In genomic region chr21:44089001-44089911, GRCh38 we compare ENCODE assay signal across 9 cellular contexts. TPM values are rescaled to one million over a fixed set of nuclear protein-coding genes. Genes with fewer than 3 reads are reported as not detected.
DNase-seq lines count a peak whose midpoint lies in the region; ATAC-seq and TF ChIP-seq lines count a peak whose summit lies in the region.
"Had no signal": no experiment of that assay in that cellular context is flagged by ENCODE, and none has a peak within 500 bp of the region (broad histone marks: within the 10 kb centered on the region; RNA-seq: fewer than 3 reads in every experiment).

No MANE protein-coding gene starts in this region.

- H3K4me1 ChIP-seq in transverse colon: peaks cover 7 to 77% (median 52%) of the 10 kb centered on the region in 4 donors

- intact Hi-C loops in transverse colon (cut with DNase I; ENCODE audit: low total_unique reads) (no loop called here), Right ventricle myocardium superior (cut with DNase I) (no loop called here)

- H3K4me3 Mint-ChIP-seq in activated CD4-positive, alpha-beta T cell treated with anti-CD3 and anti-CD28 coated beads, Interleukin-2, amount 10 ng/mL, durations not matched to agents 7 days and 5 days: peak overlapping the region; percentile 0

- peaks cover 77% of the 10 kb centered on the region for H3K36me3 Mint-ChIP-seq in activated CD4-positive, alpha-beta T cell treated with anti-CD3 and anti-CD28 coated beads, Interleukin-2, amount 10 ng/mL, durations not matched to agents 7 days and 5 days (ENCODE audit: low read depth)

- no peaks in the 10 kb centered on the region for H3K27me3 Mint-ChIP-seq in activated CD4-positive, alpha-beta T cell treated with anti-CD3 and anti-CD28 coated beads, Interleukin-2, amount 10 ng/mL, durations not matched to agents 7 days and 5 days

- DNase-seq in activated gamma-delta T cell treated with Interleukin-2 at 50 U/mL for 16 hours (peak; percentile 45), activated gamma-delta T cell (lab: John Stamatoyannopoulos, UW) (no peak), kidney tubule cell (ENCODE audit: low spot score) (peak; percentile 81), transverse colon (peak; percentile 81), Right ventricle myocardium superior (no peak), NCI-H1092 (lab: John Stamatoyannopoulos, UW) (no peak)
- DNase-seq in activated CD4-positive, alpha-beta T cell treated with anti-CD3 and anti-CD28 coated beads, Interleukin-2, amount 10 ng/mL, durations not matched to agents 7 days and 5 days: peak; percentile 62
- DNase-seq: NCI-H1105 had no signal

- in situ Hi-C loops in transverse colon (cut with MboI; ENCODE audit: low pct_ligation_motif_present in 1 of 4, low pct_unique_long_range_greater_than_20kb in 1 of 4, low sequenced_read_pairs in 3 of 4): no loop called here

- peaks cover 62% of the 10 kb centered on the region for H3K4me1 Mint-ChIP-seq in activated CD4-positive, alpha-beta T cell treated with anti-CD3 and anti-CD28 coated beads, Interleukin-2, amount 10 ng/mL, durations not matched to agents 7 days and 5 days

- H3K27ac ChIP-seq in transverse colon: peak overlapping the region; percentile 83 to 88 (median 86)

- no peak for ATAC-seq in Right ventricle myocardium superior (ENCODE audit: poor library complexity)
- ATAC-seq in GM18502 (IDR thresholded peaks at IDR 0.05; ENCODE audit: poor library complexity, unreplicated experiment): no peak

- no peaks in the 10 kb centered on the region for H3K27me3 ChIP-seq in transverse colon

- WGBS in transverse colon (ENCODE audit: low coverage in 1 of 2), 2 donors: 44 to 60% methylated on average over 1 to 30 of the region's 30 CpGs

- no peaks in the 10 kb centered on the region for H3K9me3 ChIP-seq in transverse colon

- peak overlapping the region in 2 of 4 donors; percentile 18 to 19 for H3K4me3 ChIP-seq in transverse colon

- peak overlapping the region; percentile 90 for H3K27ac Mint-ChIP-seq in activated CD4-positive, alpha-beta T cell treated with anti-CD3 and anti-CD28 coated beads, Interleukin-2, amount 10 ng/mL, durations not matched to agents 7 days and 5 days

- no peak for TF ChIP-seq CTCF in transverse colon (IDR thresholded peaks at IDR 0.05)

- no peak for TF ChIP-seq EP300 in transverse colon (IDR thresholded peaks at IDR 0.05; ENCODE audit: low read depth)

- H3K9me3 Mint-ChIP-seq in activated CD4-positive, alpha-beta T cell treated with anti-CD3 and anti-CD28 coated beads, Interleukin-2, amount 10 ng/mL, durations not matched to agents 7 days and 5 days: no peaks in the 10 kb centered on the region

- H3K36me3 ChIP-seq in transverse colon: peaks cover 0 to 5% (median 0%) of the 10 kb centered on the region in 4 donors

- TF ChIP-seq POLR2A in transverse colon (IDR thresholded peaks at IDR 0.05): peak; percentile 96

- CTCF ChIA-PET in activated CD4-positive, alpha-beta T cell treated with anti-CD3 and anti-CD28 coated beads, Interleukin-2, amount 10 ng/mL, durations not matched to agents 7 days and 5 days (lab: Charles Lee): interaction anchor here (0.6 to 1.7 kb wide), 2 partner anchors 10 to 213 kb away, joined by 3 to 6 read pairs; no protein-coding TSS in a partner anchor

- POLR2A ChIA-PET in activated CD4-positive, alpha-beta T cell treated with anti-CD3 and anti-CD28 coated beads, Interleukin-2, amount 10 ng/mL, durations not matched to agents 7 days and 5 days (lab: Charles Lee): interaction anchor here (0.5 kb wide), 1 partner anchor 28 kb away, joined by 3 read pairs; no protein-coding TSS in a partner anchor

RNA-seq across cellular contexts. Expression of gene PWP2, which starts 17.9 kb away (rescaled TPM):
- 10 to 100 TPM; 24.2 to 29.0 TPM for total RNA-seq in activated CD4-positive, alpha-beta T cell treated with anti-CD3 and anti-CD28 coated beads, Interleukin-2, amount 10 ng/mL, durations not matched to agents 7 days and 5 days
- total RNA-seq in transverse colon (10 to 100 TPM in 3 of 4 donors, not detected in 1; 11.9 to 19.9 (median 12.1) TPM), Right ventricle myocardium superior (8.6 TPM)

RNA-seq across cellular contexts. Expression of gene GATD3, which starts 44.2 kb away (rescaled TPM):
- total RNA-seq in activated CD4-positive, alpha-beta T cell treated with anti-CD3 and anti-CD28 coated beads, Interleukin-2, amount 10 ng/mL, durations not matched to agents 7 days and 5 days: 10 to 100 TPM; 41.7 to 50.2 TPM
- total RNA-seq in transverse colon (10 to 100 TPM in 3 of 4 donors, 1 to 10 TPM in 1; 3.6 to 71.1 (median 15.9) TPM), Right ventricle myocardium superior (146 TPM)

Comparison
In these comparisons a context has a peak if more than half of its experiments do, and no peak if none do; other contexts are left out.
1. DNase-seq: peak in activated gamma-delta T cell treated with Interleukin-2 at 50 U/mL for 16 hours (single experiment), activated CD4-positive, alpha-beta T cell treated with anti-CD3 and anti-CD28 coated beads, Interleukin-2, amount 10 ng/mL, durations not matched to agents 7 days and 5 days (single experiment), kidney tubule cell (single experiment) and transverse colon (single experiment); none in activated gamma-delta T cell (single experiment), Right ventricle myocardium superior (single experiment) and NCI-H1092 (single experiment).